ENCODE assay signal across 1 cellular context in the genomic region with DNA sequence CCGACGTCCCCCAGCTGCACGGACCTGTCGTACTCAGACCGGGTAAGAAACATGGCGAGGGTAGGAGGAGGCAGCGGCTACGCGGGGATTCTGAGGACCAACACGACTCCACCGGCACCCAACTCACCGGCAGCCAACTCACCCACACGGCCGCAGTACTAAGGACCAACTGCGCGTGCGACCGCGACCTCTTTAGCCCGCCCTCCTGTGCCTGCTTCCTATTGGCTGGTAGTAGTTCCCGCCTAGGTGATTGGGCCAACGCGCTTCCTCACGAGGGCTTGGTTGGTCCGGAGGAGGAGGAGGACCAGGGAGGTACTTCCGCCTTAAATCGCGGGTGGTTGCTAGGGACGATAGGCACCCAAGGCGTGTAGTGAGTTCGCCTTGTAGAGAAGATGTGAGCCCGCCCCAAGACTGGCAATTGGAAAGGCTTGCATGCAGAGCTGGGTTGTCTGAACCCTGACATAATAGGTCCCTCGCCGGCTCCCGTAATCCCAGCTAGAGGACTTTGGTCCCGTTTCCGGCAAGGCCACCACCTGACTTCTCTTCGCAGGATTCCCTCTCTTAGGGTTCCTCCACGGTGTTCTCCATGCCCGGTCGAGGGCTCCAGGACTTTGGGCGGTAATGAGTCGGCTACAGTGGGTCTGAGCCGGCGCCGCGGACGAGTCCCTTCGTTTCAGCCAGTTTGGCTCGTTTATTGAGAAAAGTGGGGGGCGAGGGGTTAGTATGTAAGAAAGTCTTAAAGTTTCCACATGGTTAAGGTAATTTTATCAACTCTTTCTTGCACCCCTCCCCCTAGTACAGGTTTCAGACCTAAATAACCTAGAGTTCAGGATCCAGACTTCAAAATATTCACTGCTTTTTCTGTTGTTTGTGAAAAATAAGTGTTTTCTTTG.
TF ChIP-seq lines count a peak whose summit lies in the region.

A gene (minus strand): TSS at position 171 of the 893 bp plus-strand sequence. CDS start 118 bp downstream, at position 53.

TF ChIP-seq in H1, 55 proteins besides CTCF, POLR2A, EP300 and RAD21 (continued from another document):
- TF ChIP-seq, protein P1, sequence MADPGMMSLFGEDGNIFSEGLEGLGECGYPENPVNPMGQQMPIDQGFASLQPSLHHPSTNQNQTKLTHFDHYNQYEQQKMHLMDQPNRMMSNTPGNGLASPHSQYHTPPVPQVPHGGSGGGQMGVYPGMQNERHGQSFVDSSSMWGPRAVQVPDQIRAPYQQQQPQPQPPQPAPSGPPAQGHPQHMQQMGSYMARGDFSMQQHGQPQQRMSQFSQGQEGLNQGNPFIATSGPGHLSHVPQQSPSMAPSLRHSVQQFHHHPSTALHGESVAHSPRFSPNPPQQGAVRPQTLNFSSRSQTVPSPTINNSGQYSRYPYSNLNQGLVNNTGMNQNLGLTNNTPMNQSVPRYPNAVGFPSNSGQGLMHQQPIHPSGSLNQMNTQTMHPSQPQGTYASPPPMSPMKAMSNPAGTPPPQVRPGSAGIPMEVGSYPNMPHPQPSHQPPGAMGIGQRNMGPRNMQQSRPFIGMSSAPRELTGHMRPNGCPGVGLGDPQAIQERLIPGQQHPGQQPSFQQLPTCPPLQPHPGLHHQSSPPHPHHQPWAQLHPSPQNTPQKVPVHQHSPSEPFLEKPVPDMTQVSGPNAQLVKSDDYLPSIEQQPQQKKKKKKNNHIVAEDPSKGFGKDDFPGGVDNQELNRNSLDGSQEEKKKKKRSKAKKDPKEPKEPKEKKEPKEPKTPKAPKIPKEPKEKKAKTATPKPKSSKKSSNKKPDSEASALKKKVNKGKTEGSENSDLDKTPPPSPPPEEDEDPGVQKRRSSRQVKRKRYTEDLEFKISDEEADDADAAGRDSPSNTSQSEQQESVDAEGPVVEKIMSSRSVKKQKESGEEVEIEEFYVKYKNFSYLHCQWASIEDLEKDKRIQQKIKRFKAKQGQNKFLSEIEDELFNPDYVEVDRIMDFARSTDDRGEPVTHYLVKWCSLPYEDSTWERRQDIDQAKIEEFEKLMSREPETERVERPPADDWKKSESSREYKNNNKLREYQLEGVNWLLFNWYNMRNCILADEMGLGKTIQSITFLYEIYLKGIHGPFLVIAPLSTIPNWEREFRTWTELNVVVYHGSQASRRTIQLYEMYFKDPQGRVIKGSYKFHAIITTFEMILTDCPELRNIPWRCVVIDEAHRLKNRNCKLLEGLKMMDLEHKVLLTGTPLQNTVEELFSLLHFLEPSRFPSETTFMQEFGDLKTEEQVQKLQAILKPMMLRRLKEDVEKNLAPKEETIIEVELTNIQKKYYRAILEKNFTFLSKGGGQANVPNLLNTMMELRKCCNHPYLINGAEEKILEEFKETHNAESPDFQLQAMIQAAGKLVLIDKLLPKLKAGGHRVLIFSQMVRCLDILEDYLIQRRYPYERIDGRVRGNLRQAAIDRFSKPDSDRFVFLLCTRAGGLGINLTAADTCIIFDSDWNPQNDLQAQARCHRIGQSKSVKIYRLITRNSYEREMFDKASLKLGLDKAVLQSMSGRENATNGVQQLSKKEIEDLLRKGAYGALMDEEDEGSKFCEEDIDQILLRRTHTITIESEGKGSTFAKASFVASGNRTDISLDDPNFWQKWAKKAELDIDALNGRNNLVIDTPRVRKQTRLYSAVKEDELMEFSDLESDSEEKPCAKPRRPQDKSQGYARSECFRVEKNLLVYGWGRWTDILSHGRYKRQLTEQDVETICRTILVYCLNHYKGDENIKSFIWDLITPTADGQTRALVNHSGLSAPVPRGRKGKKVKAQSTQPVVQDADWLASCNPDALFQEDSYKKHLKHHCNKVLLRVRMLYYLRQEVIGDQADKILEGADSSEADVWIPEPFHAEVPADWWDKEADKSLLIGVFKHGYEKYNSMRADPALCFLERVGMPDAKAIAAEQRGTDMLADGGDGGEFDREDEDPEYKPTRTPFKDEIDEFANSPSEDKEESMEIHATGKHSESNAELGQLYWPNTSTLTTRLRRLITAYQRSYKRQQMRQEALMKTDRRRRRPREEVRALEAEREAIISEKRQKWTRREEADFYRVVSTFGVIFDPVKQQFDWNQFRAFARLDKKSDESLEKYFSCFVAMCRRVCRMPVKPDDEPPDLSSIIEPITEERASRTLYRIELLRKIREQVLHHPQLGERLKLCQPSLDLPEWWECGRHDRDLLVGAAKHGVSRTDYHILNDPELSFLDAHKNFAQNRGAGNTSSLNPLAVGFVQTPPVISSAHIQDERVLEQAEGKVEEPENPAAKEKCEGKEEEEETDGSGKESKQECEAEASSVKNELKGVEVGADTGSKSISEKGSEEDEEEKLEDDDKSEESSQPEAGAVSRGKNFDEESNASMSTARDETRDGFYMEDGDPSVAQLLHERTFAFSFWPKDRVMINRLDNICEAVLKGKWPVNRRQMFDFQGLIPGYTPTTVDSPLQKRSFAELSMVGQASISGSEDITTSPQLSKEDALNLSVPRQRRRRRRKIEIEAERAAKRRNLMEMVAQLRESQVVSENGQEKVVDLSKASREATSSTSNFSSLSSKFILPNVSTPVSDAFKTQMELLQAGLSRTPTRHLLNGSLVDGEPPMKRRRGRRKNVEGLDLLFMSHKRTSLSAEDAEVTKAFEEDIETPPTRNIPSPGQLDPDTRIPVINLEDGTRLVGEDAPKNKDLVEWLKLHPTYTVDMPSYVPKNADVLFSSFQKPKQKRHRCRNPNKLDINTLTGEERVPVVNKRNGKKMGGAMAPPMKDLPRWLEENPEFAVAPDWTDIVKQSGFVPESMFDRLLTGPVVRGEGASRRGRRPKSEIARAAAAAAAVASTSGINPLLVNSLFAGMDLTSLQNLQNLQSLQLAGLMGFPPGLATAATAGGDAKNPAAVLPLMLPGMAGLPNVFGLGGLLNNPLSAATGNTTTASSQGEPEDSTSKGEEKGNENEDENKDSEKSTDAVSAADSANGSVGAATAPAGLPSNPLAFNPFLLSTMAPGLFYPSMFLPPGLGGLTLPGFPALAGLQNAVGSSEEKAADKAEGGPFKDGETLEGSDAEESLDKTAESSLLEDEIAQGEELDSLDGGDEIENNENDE (IDR thresholded peaks at IDR 0.05; ENCODE audit: insufficient replicate concordance, low read length), result no peak
- TF ChIP-seq KDM5A (IDR thresholded peaks at IDR 0.05; ENCODE audit: low read length) (0 out of 2 replicates have a peak, but pooled peaks have one; percentile 9), TAF7 (optimal IDR thresholded peaks at IDR 0.05; ENCODE audit: borderline replicate concordance, low read depth, low read length) (peak; percentile 25), ASH2L (IDR thresholded peaks at IDR 0.05; ENCODE audit: low read length) (peak; percentile 72), TBP (IDR thresholded peaks at IDR 0.05; ENCODE audit: low read depth, low read length) (peak; percentile 88), TEAD4 (IDR thresholded peaks at IDR 0.05; ENCODE audit: low read depth, low read length) (no peak), SIX5 (IDR thresholded peaks at IDR 0.05; ENCODE audit: low read depth, low read length) (no peak), RNF2 (IDR thresholded peaks at IDR 0.05; ENCODE audit: borderline replicate concordance, low read depth, low read length, missing control alignments, poor library complexity, severe bottlenecking) (no peak), EZH2 (IDR thresholded peaks at IDR 0.05; ENCODE audit: low read depth, low read length, severe bottlenecking) (no peak), SP4 (IDR thresholded peaks at IDR 0.05; ENCODE audit: low read length) (no peak), SP2 (IDR thresholded peaks at IDR 0.05; ENCODE audit: low read length) (peak; percentile 54), CEBPB (IDR thresholded peaks at IDR 0.05; ENCODE audit: low read depth, low read length) (0 out of 2 replicates have a peak, but pooled peaks have one; percentile 7), JUND (IDR thresholded peaks at IDR 0.05; ENCODE audit: low read length) (no peak), CREB1 (IDR thresholded peaks at IDR 0.05) (peak; percentile 20), SAP30 (IDR thresholded peaks at IDR 0.05; ENCODE audit: insufficient read depth, insufficient replicate concordance, low read length) (no peak), CHD1 (IDR thresholded peaks at IDR 0.05; ENCODE audit: low read depth, low read length) (no peak), CHD2 (IDR thresholded peaks at IDR 0.05; ENCODE audit: low read length) (peak; percentile 82), HDAC2 (IDR thresholded peaks at IDR 0.05; ENCODE audit: borderline replicate concordance in 1 of 2, low read depth in 2 of 2, low read length in 2 of 2) (0 out of 4 replicates have a peak, but pooled peaks of 1 of the 2 experiments have one; percentile 83), SP1 (IDR thresholded peaks at IDR 0.05; ENCODE audit: low read depth, low read length) (peak; percentile 95), EGR1 (IDR thresholded peaks at IDR 0.05; ENCODE audit: borderline replicate concordance, low read depth, low read length) (no peak), CTBP2 (IDR thresholded peaks at IDR 0.05; ENCODE audit: borderline replicate concordance, insufficient read depth, insufficient read length, low read length) (no peak), POU5F1 (IDR thresholded peaks at IDR 0.05; ENCODE audit: low read depth, low read length) (no peak), RBBP5 (IDR thresholded peaks at IDR 0.05; ENCODE audit: borderline replicate concordance, low read depth, low read length) (0 out of 2 replicates have a peak, but pooled peaks have one; percentile 36), FOSL1 (IDR thresholded peaks at IDR 0.05; ENCODE audit: insufficient read depth, low read depth, low read length) (no peak), GABPA (IDR thresholded peaks at IDR 0.05; ENCODE audit: borderline replicate concordance, insufficient read depth, low read length) (0 out of 2 replicates have a peak, but pooled peaks have one; percentile 66), JUN (IDR thresholded peaks at IDR 0.05; ENCODE audit: low read depth, low read length) (no peak), SIN3A (conservative IDR thresholded peaks at IDR 0.05 in 1 of 2, IDR thresholded peaks at IDR 0.05 in 1 of 2; ENCODE audit: low read depth in 1 of 2, low read length in 2 of 2) (peak in 1 of 2 experiments; percentile 51; a peak in 3 of 4 replicates), KDM4A (IDR thresholded peaks at IDR 0.05; ENCODE audit: low read depth, low read length, severe bottlenecking) (peak; percentile 60), YY1 (IDR thresholded peaks at IDR 0.05; ENCODE audit: low read depth, low read length) (no peak), MAFK (IDR thresholded peaks at IDR 0.05; ENCODE audit: low read depth, low read length) (0 out of 2 replicates have a peak, but pooled peaks have one; percentile 1), TCF12 (IDR thresholded peaks at IDR 0.05; ENCODE audit: low read depth, low read length) (no peak), TAF1 (IDR thresholded peaks at IDR 0.05; ENCODE audit: low read depth, low read length) (peak; percentile 92), GTF2F1 (IDR thresholded peaks at IDR 0.05; ENCODE audit: borderline replicate concordance, low read depth, low read length) (no peak), CBX8 (IDR thresholded peaks at IDR 0.05; ENCODE audit: borderline replicate concordance, low read depth, low read length) (no peak), CBX5 (IDR thresholded peaks at IDR 0.05; ENCODE audit: low read depth, low read length) (no peak), HDAC6 (IDR thresholded peaks at IDR 0.05; ENCODE audit: low read depth, low read length) (no peak), POLR2AphosphoS5 (IDR thresholded peaks at IDR 0.05; ENCODE audit: low read depth, low read length) (peak; percentile 96), RXRA (IDR thresholded peaks at IDR 0.05; ENCODE audit: insufficient read depth, low read depth, low read length) (no peak), ZNF274 (IDR thresholded peaks at IDR 0.05; ENCODE audit: borderline replicate concordance, extremely low read depth, low read length) (no peak), BACH1 (IDR thresholded peaks at IDR 0.05; ENCODE audit: low read length) (no peak), SRF (IDR thresholded peaks at IDR 0.05; ENCODE audit: low read depth, low read length) (no peak), KDM1A (IDR thresholded peaks at IDR 0.05; ENCODE audit: borderline replicate concordance, low read length) (no peak), PHF8 (conservative IDR thresholded peaks at IDR 0.05; ENCODE audit: low read depth, low read length) (peak; percentile 68), RFX5 (IDR thresholded peaks at IDR 0.05; ENCODE audit: borderline replicate concordance, low read depth, low read length) (no peak)
- TF ChIP-seq, protein P2, sequence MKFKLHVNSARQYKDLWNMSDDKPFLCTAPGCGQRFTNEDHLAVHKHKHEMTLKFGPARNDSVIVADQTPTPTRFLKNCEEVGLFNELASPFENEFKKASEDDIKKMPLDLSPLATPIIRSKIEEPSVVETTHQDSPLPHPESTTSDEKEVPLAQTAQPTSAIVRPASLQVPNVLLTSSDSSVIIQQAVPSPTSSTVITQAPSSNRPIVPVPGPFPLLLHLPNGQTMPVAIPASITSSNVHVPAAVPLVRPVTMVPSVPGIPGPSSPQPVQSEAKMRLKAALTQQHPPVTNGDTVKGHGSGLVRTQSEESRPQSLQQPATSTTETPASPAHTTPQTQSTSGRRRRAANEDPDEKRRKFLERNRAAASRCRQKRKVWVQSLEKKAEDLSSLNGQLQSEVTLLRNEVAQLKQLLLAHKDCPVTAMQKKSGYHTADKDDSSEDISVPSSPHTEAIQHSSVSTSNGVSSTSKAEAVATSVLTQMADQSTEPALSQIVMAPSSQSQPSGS (IDR thresholded peaks at IDR 0.05; ENCODE audit: low read length), result no peak
- TF ChIP-seq, protein P3, sequence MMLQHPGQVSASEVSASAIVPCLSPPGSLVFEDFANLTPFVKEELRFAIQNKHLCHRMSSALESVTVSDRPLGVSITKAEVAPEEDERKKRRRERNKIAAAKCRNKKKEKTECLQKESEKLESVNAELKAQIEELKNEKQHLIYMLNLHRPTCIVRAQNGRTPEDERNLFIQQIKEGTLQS (IDR thresholded peaks at IDR 0.05; ENCODE audit: insufficient read depth, low read depth, low read length), result no peak
- TF ChIP-seq, protein P4, sequence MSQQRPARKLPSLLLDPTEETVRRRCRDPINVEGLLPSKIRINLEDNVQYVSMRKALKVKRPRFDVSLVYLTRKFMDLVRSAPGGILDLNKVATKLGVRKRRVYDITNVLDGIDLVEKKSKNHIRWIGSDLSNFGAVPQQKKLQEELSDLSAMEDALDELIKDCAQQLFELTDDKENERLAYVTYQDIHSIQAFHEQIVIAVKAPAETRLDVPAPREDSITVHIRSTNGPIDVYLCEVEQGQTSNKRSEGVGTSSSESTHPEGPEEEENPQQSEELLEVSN (IDR thresholded peaks at IDR 0.05), result peak; percentile 95
TF ChIP-seq in H1: peak in this region for 22.
